In the genomic region with DNA sequence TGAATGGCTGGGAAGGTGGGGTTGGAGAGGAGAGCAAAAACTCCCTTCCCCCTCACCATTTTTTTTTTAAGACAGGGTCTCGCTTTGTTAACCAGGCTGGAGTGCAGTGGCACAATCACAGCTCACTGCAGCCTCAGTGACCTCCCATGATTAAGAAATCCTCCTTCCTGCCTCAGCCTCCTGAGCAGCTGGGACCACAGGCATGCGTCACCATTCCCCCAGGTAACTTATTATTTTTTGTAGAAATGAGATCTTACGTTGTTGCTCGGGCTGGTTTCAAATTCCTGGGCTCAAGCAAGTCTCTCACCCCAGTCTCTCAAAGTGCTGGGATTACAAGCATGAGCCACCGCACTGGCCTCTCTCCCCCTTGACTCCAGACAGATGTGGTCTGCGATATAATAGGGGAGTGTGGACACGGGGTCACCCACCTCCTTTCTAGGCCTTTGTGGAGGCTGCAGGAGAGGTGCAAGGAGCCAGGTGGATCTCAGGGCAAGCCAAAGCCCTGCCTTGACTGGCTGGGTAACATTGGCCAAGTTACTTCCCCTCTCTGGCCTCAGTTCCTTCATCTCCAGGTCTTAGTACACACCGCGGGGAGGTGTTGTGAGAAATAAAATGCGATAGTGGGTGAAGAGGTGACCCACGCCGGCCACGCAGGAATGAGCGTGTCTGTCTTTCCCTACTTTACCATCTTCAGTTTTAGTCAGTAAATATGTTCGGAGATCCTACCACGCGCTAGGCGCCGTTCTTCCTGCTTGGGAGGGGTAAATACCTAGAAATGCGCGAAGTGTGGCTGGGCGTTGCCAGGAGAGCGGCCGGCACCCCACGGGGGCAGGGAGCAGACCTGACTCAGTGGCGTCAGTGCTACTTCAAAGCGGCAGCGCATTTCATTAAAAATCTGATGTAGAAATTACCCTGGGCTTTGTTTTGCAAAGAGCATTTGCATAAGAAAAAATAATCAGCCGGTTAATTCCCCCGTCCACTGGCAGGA, we compare ENCODE assay signal across 8 cellular contexts. TPM values are rescaled to one million over a fixed set of nuclear protein-coding genes. Genes with fewer than 3 reads are reported as not detected.
DNase-seq lines count a peak whose midpoint lies in the region; ATAC-seq and TF ChIP-seq lines count a peak whose summit lies in the region.

No MANE protein-coding gene starts in this region.

- H3K4me3 ChIP-seq in heart left ventricle: peak overlapping the region in 10 of 12 donors; percentile 43 to 66 (median 52)
- H3K4me3 ChIP-seq in mesodermal cell (ENCODE audit: extremely low read depth, insufficient read depth, low read length, poor library complexity, severe bottlenecking): peak overlapping the region; percentile 31
- peak overlapping the region; percentile 46 for H3K4me3 ChIP-seq in upper lobe of right lung

- DNase-seq in heart left ventricle (no peak), Right ventricle myocardium superior (no peak), upper lobe of right lung (no peak)
- no peak for DNase-seq in central memory CD8-positive, alpha-beta T cell (ENCODE audit: low spot score in 2 of 2)

- peaks cover 0 to 10% (median 0%) of the 10 kb centered on the region in 9 donors for H3K27me3 ChIP-seq in heart left ventricle
- peaks cover 17% of the 10 kb centered on the region for H3K27me3 ChIP-seq in upper lobe of right lung

- no peak for ATAC-seq in heart left ventricle
- no peak for ATAC-seq in Right ventricle myocardium superior (ENCODE audit: poor library complexity)
- no peak for ATAC-seq in central memory CD8-positive, alpha-beta T cell (replicated peaks; ENCODE audit: extremely low read depth, poor library complexity, severe bottlenecking)
- ATAC-seq in upper lobe of right lung: peak; percentile 7
- no peak for ATAC-seq in HG03139 (IDR thresholded peaks at IDR 0.05; ENCODE audit: unreplicated experiment)
- ATAC-seq in HG02938 (IDR thresholded peaks at IDR 0.05; ENCODE audit: unreplicated experiment): no peak
- no peak for ATAC-seq in GM18861 (IDR thresholded peaks at IDR 0.05; ENCODE audit: unreplicated experiment)

- peak overlapping the region; percentile 75 for H3K4me3 Mint-ChIP-seq in central memory CD8-positive, alpha-beta T cell

- WGBS in heart left ventricle, 4 donors: 58 to 71% (median 67%) methylated on average over 30 of the region's 30 CpGs
- 22% methylated on average over 15 to 17 of the region's 30 CpGs for WGBS in mesodermal cell (ENCODE audit: insufficient coverage in 2 of 2), 2 experiments

- H3K9me3 Mint-ChIP-seq in central memory CD8-positive, alpha-beta T cell: no peaks in the 10 kb centered on the region

- peaks cover 2% of the 10 kb centered on the region for H3K36me3 Mint-ChIP-seq in central memory CD8-positive, alpha-beta T cell (ENCODE audit: insufficient read depth)

- H3K4me1 ChIP-seq in heart left ventricle (peaks cover 0 to 19% (median 9%) of the 10 kb centered on the region in 12 donors), mesodermal cell (ENCODE audit: control insufficient read depth, insufficient read depth, low read length, poor library complexity, severe bottlenecking) (peaks cover 17% of the 10 kb centered on the region), upper lobe of right lung (peaks cover 9% of the 10 kb centered on the region)

- H3K36me3 ChIP-seq in heart left ventricle (no peaks in the 10 kb centered on the region), mesodermal cell (ENCODE audit: control insufficient read depth, insufficient read depth, low read length) (no peaks in the 10 kb centered on the region), upper lobe of right lung (no peaks in the 10 kb centered on the region)

- H3K27ac ChIP-seq in heart left ventricle (no peak overlapping the region), mesodermal cell (ENCODE audit: low read depth, low read length, severe bottlenecking) (no peak overlapping the region), upper lobe of right lung (no peak overlapping the region)

- no peaks in the 10 kb centered on the region for H3K9me3 ChIP-seq in heart left ventricle
- no peaks in the 10 kb centered on the region for H3K9me3 ChIP-seq in mesodermal cell (ENCODE audit: control insufficient read depth, low read length)
- no peaks in the 10 kb centered on the region for H3K9me3 ChIP-seq in upper lobe of right lung

- peaks cover 19% of the 10 kb centered on the region for H3K4me1 Mint-ChIP-seq in central memory CD8-positive, alpha-beta T cell

- TF ChIP-seq CTCF in heart left ventricle (IDR thresholded peaks at IDR 0.05) (no peak), upper lobe of right lung (IDR thresholded peaks at IDR 0.05) (no peak)

- H3K27me3 Mint-ChIP-seq in central memory CD8-positive, alpha-beta T cell: peaks cover 97% of the 10 kb centered on the region

- no peak overlapping the region for H3K27ac Mint-ChIP-seq in central memory CD8-positive, alpha-beta T cell (ENCODE audit: low read depth)

- intact Hi-C loops in heart left ventricle (cut with DNase I) (loop anchor here (1.0 to 10.0 kb wide), 14 partner anchors 94 to 366 kb away; a partner anchor contains a TSS), Right ventricle myocardium superior (cut with DNase I) (loop anchor here (5.0 kb wide), 1 partner anchor 114 kb away; no protein-coding TSS in a partner anchor), upper lobe of right lung (cut with DNase I) (loop anchor here (10.0 kb wide), 2 partner anchors 254 to 316 kb away; no protein-coding TSS in a partner anchor)

- no peak for TF ChIP-seq POLR2A in heart left ventricle (IDR thresholded peaks at IDR 0.05)

RNA-seq across cellular contexts. Expression of a gene that starts 20.2 kb away (rescaled TPM):
- total RNA-seq in heart left ventricle: 1 to 10 TPM; 3.0 to 9.1 (median 5.0) TPM
- polyA plus RNA-seq in heart left ventricle: 1 to 10 TPM; 3.3 to 7.2 TPM
- total RNA-seq in Right ventricle myocardium superior: 6.6 TPM
- polyA plus RNA-seq in mesodermal cell (2013, experiment 1 of 2): 8.3 TPM
- polyA plus RNA-seq in mesodermal cell (2013, experiment 2 of 2): 5.4 TPM
- total RNA-seq in upper lobe of right lung: 3.6 TPM
